Comparison of ENCODE assay signal across 22 cellular contexts in the genomic region with DNA sequence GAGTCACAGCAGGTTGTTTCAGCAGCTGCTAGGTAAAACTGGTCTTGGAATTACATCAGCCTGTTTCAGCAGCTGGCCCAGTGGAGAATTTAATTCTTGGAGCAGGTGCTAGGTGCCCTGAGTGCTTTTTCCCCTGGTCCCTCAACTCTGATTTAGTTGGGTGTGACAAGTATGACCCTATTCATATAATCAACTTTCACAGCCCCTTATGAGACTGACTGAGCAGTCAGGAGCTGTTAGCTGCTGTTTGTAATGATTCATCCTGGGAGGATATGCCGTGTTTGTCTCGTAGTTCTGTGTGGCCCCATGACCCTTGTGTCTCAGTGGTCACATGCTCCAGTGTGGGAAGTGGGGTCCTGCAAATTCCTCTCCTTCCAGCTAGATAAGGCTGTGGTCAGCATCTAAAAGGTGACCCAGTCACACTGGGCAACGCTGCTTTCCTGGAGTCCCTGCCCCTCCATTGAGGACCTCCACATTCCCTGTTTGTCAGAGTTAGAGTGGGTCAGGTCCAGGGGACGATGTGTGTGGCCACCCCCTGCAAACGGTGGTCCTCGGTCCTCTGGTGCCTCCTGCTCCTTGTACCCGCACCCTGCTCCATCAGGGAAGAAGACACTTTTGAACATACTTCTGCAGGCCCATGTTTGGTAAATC. TPM values are rescaled to one million over a fixed set of nuclear protein-coding genes. Genes with fewer than 3 reads are reported as not detected.
DNase-seq lines count a peak whose midpoint lies in the region; ATAC-seq, FAIRE-seq and TF ChIP-seq lines count a peak whose summit lies in the region.
"Had no signal": no experiment of that assay in that cellular context is flagged by ENCODE, and none has a peak within 500 bp of the region (broad histone marks: within the 10 kb centered on the region; RNA-seq: fewer than 3 reads in every experiment).

No MANE protein-coding gene starts in this region.

- H4K8ac ChIP-seq in H1 (ENCODE audit: extremely low read depth, insufficient read depth, low read length) = no peak overlapping the region

- H4K91ac ChIP-seq in H1 (replicated peaks; ENCODE audit: insufficient read length, low read length) = no peak overlapping the region

- no peaks in the 10 kb centered on the region for H3K79me2 ChIP-seq in PC-3 (ENCODE audit: low read length)
- H3K79me2 ChIP-seq in H1 (ENCODE audit: control insufficient read depth in 1 of 2, insufficient read depth in 2 of 2, low read length in 2 of 2) = no peaks in the 10 kb centered on the region
- no peaks in the 10 kb centered on the region for H3K79me2 ChIP-seq in osteoblast (ENCODE audit: insufficient read depth, low read length)

- H3K23ac ChIP-seq in H1 (ENCODE audit: insufficient read length) = no peak overlapping the region

- ATAC-seq in PC-3 = peak; percentile 34; the same call in 1 of the 2 replicates
- ATAC-seq in left cardiac atrium = no peak
- ATAC-seq in GM19397 (IDR thresholded peaks at IDR 0.05; ENCODE audit: unreplicated experiment) = no peak
- ATAC-seq in HG03108 (IDR thresholded peaks at IDR 0.05; ENCODE audit: unreplicated experiment) = no peak
- ATAC-seq: A549 had no signal

- intact Hi-C loops in PC-3 (cut with micrococcal nuclease) = no loop called here
- intact Hi-C loops in left cardiac atrium (cut with DNase I) = loop anchor here (5.0 to 10.0 kb wide), 2 partner anchors 295 to 302 kb away; no protein-coding TSS in a partner anchor

- H2BK20ac ChIP-seq in H1 (ENCODE audit: low read length) = no peak overlapping the region

- FAIRE-seq in H1 (lab: Jason Lieb, UNC) = no peak
- FAIRE-seq: A549 had no signal

- H2BK12ac ChIP-seq in H1 (ENCODE audit: low read depth, low read length) = no peak overlapping the region

- H3K36me3 ChIP-seq in PC-3 (ENCODE audit: low read depth, low read length) (no peaks in the 10 kb centered on the region), H1 (ENCODE audit: control insufficient read depth in 2 of 4, insufficient read depth in 4 of 4, low read length in 3 of 4) (no peaks in the 10 kb centered on the region), osteoblast (ENCODE audit: insufficient read depth, low read length) (no peaks in the 10 kb centered on the region)
- H3K36me3 ChIP-seq: adrenal gland, BLaER1, neural progenitor cell, tibial artery had no signal

- no peaks in the 10 kb centered on the region for H3K79me1 ChIP-seq in H1 (ENCODE audit: low read depth, low read length)

- H3K4me3 ChIP-seq in PC-3 (ENCODE audit: low read length) = no peak overlapping the region
- H3K4me3 ChIP-seq in H1 (ENCODE audit: extremely low read depth in 1 of 4, insufficient read depth in 2 of 4, low read depth in 3 of 4, low read length in 4 of 4) = no peak overlapping the region
- no peak overlapping the region for H3K4me3 ChIP-seq in osteoblast (ENCODE audit: insufficient read depth, low read length)
- H3K4me3 ChIP-seq: A549, adrenal gland, BLaER1, neural progenitor cell, tibial artery had no signal

- no peak overlapping the region for H3K56ac ChIP-seq in H1 (replicated peaks; ENCODE audit: insufficient read length, low read depth, low read length)

- H2BK15ac ChIP-seq in H1 (ENCODE audit: low read length) = peak overlapping the region; percentile 92

- 91% methylated on average over 7 of the region's 7 CpGs; no CpG with 5 or more reads in 1 of the 2 experiments for WGBS in H1 (ENCODE audit: extremely low coverage in 1 of 2, insufficient coverage in 1 of 2, insufficient read length in 1 of 2, insufficient replicate concordance in 2 of 2, low coverage in 1 of 2, low lambda C conversion rate in 2 of 2, missing lambda C conversion rate in 1 of 2), 2 experiments

- DNase-seq in NCI-H1417 (lab: John Stamatoyannopoulos, UW) (peak in 2 of 3 experiments; percentile 2 to 3), NCI-H1417 treated with DMSO at 0.1 percent for 48 hours (lab: John Stamatoyannopoulos, UW) (no peak), PC-3 (peak; percentile 55), H1 (ENCODE audit: low read depth in 1 of 2, low spot score in 2 of 2) (no peak), osteoblast (ENCODE audit: insufficient read length, low spot score, missing footprints) (peak; percentile 87), left cardiac atrium (no peak)
- DNase-seq: activated effector memory CD4-positive, alpha-beta T cell treated with Interleukin-2 at 50 U/mL for 16 hours; adrenal gland; DMS153; hypothalamus; NCI-H2171; retina; stimulated activated naive CD4-positive, alpha-beta T cell; tibial artery had no signal

- POLR2A ChIA-PET in PC-3 (lab: Charles Lee; ENCODE audit: unreplicated experiment) = no interaction called here
- POLR2A ChIA-PET in H1 (lab: Charles Lee; ENCODE audit: partially characterized antibody) = no interaction called here

- H3K14ac ChIP-seq in H1 (ENCODE audit: insufficient read length) = no peak overlapping the region

- BruUV-seq in PC-3 (replicated peaks; lab: Mats Ljungman, UMichigan) = no TSS peak

- H2BK120ac ChIP-seq in H1 (replicated peaks; ENCODE audit: low read depth, low read length) = no peak overlapping the region

- H3K9ac ChIP-seq in PC-3 (ENCODE audit: low read length) (no peak overlapping the region), H1 (replicated peaks in 1 of 4; ENCODE audit: extremely low read depth in 1 of 4, low read depth in 3 of 4, low read length in 3 of 4) (no peak overlapping the region)
- H3K9ac ChIP-seq: BLaER1, neural progenitor cell had no signal

- H3K27me3 ChIP-seq in PC-3 (ENCODE audit: low read length) = no peaks in the 10 kb centered on the region
- H3K27me3 ChIP-seq in H1 (replicated peaks in 1 of 4; ENCODE audit: control insufficient read depth in 3 of 4, extremely low read depth in 1 of 4, insufficient read depth in 3 of 4, low read length in 3 of 4) = no peaks in the 10 kb centered on the region
- no peaks in the 10 kb centered on the region for H3K27me3 ChIP-seq in osteoblast (ENCODE audit: insufficient read depth, low read length)
- H3K27me3 ChIP-seq: adrenal gland, BLaER1, neural progenitor cell had no signal

- H3F3A ChIP-seq in PC-3 (ENCODE audit: low read length, unreplicated experiment) = no peaks in the 10 kb centered on the region

- no peaks in the 10 kb centered on the region for H3K9me2 ChIP-seq in PC-3 (replicated peaks; ENCODE audit: low read length)

- H2AFZ ChIP-seq in PC-3 (ENCODE audit: low read length) (no peak overlapping the region), H1 (ENCODE audit: low read length) (no peak overlapping the region), osteoblast (ENCODE audit: low read length) (no peak overlapping the region)
- H2AFZ ChIP-seq: neural progenitor cell had no signal

- CTCF ChIA-PET in PC-3 (lab: Charles Lee) = no interaction called here
- CTCF ChIA-PET in H1 (lab: Charles Lee; ENCODE audit: partially characterized antibody) = interaction anchor here (0.9 to 4.4 kb wide), 11 partner anchors 10 to 208 kb away, joined by 3 to 22 read pairs (median 4); no protein-coding TSS in a partner anchor

- H4K20me1 ChIP-seq in PC-3 (ENCODE audit: low read length) (no peaks in the 10 kb centered on the region), H1 (replicated peaks in 1 of 2; ENCODE audit: control insufficient read depth in 1 of 2, insufficient read depth in 2 of 2, low read length in 2 of 2) (no peaks in the 10 kb centered on the region), osteoblast (ENCODE audit: insufficient read depth, low read length) (peaks cover 3% of the 10 kb centered on the region)
- H4K20me1 ChIP-seq: BLaER1 had no signal

- no peak overlapping the region for H4K5ac ChIP-seq in H1 (ENCODE audit: insufficient read length, low read depth, low read length)

- H2BK5ac ChIP-seq in H1 (ENCODE audit: low read depth, low read length) = 0 out of 2 replicates have a peak overlapping the region, but pooled peaks have one; percentile 19

- TF ChIP-seq POLR2A in H1 (IDR thresholded peaks at IDR 0.05; ENCODE audit: control extremely low read depth in 1 of 2, low read depth in 2 of 2, low read length in 2 of 2) = no peak

- no peak overlapping the region for H3K4me2 ChIP-seq in PC-3 (ENCODE audit: low read length)
- no peak overlapping the region for H3K4me2 ChIP-seq in H1 (ENCODE audit: insufficient read depth in 1 of 2, low read depth in 2 of 2, low read length in 2 of 2)
- H3K4me2 ChIP-seq in osteoblast (ENCODE audit: insufficient read depth, low read length) = no peak overlapping the region
- H3K4me2 ChIP-seq: A549, BLaER1, neural progenitor cell had no signal

- no peaks in the 10 kb centered on the region for H3K23me2 ChIP-seq in H1 (ENCODE audit: low read depth, low read length)

- H3K18ac ChIP-seq in H1 (ENCODE audit: extremely low read depth, low read length) = no peak overlapping the region

- no peak overlapping the region for H3K4ac ChIP-seq in H1 (replicated peaks; ENCODE audit: insufficient read length, low read depth, low read length)

- H3K9me3 ChIP-seq in PC-3 (ENCODE audit: low read length) = no peaks in the 10 kb centered on the region
- no peaks in the 10 kb centered on the region for H3K9me3 ChIP-seq in H1 (ENCODE audit: insufficient read depth in 2 of 2, low read depth in 1 of 2, low read length in 1 of 2)
- H3K9me3 ChIP-seq in osteoblast (ENCODE audit: low read depth, low read length) = no peaks in the 10 kb centered on the region
- H3K9me3 ChIP-seq: A549, adrenal gland, BLaER1, tibial artery had no signal

- TF ChIP-seq CTCF in PC-3 (conservative IDR thresholded peaks at IDR 0.05; ENCODE audit: low read depth, low read length) = no peak
- no peak for TF ChIP-seq CTCF in H1 (IDR thresholded peaks at IDR 0.05; ENCODE audit: control extremely low read depth in 1 of 3, insufficient read depth in 1 of 3, low read depth in 1 of 3, low read length in 3 of 3)
- TF ChIP-seq CTCF in osteoblast (IDR thresholded peaks at IDR 0.05; ENCODE audit: extremely low read depth, low read depth, low read length) = no peak

- TF ChIP-seq EP300 in H1 (IDR thresholded peaks at IDR 0.05; ENCODE audit: borderline replicate concordance in 1 of 2, low read depth in 2 of 2, low read length in 2 of 2) = no peak

- H3K27ac ChIP-seq in PC-3 (ENCODE audit: low read length) = no peak overlapping the region
- H3K27ac ChIP-seq in H1 (ENCODE audit: low read depth, low read length) = no peak overlapping the region
- H3K27ac ChIP-seq in osteoblast (ENCODE audit: low read depth, low read length) = no peak overlapping the region
- H3K27ac ChIP-seq: A549, adrenal gland, BLaER1, neural progenitor cell, tibial artery had no signal

- no peak overlapping the region for H2AK5ac ChIP-seq in H1 (ENCODE audit: low read depth, low read length)

- H3K4me1 ChIP-seq in PC-3 (ENCODE audit: insufficient read depth, low read length) = peaks cover 8% of the 10 kb centered on the region
- H3K4me1 ChIP-seq in H1 (replicated peaks in 1 of 4; ENCODE audit: control insufficient read depth in 3 of 4, insufficient read depth in 4 of 4, low read length in 3 of 4) = peaks cover 0 to 18% (median 13%) of the 10 kb centered on the region in 4 experiments; a peak in 6 of 7 replicates
- H3K4me1 ChIP-seq in osteoblast (ENCODE audit: insufficient read depth, low read length) = peaks cover 22% of the 10 kb centered on the region
- H3K4me1 ChIP-seq: adrenal gland, neural progenitor cell had no signal

- no peak for TF ChIP-seq RAD21 in H1 (IDR thresholded peaks at IDR 0.05 in 1 of 2, conservative IDR thresholded peaks at IDR 0.05 in 1 of 2; ENCODE audit: low read depth in 2 of 2, low read length in 2 of 2)

RNA-seq across cellular contexts. Expression of a gene that starts 28.3 kb away (rescaled TPM):
- total RNA-seq in PC-3 (2014; rRNA removed) = not detected in 2 replicates
- not detected in 2 replicates for total RNA-seq in H1 (2021; fragmentation: NEBNext Ultra II Directional; extraction: Animal tissue kit (Norgen Biotek cat#: 25700))
- polyA plus RNA-seq in H1 (2011; rRNA removed) = not detected in 2 replicates
- not detected for polyA plus RNA-seq in H1 (2011; cell fraction: cytosol; rRNA removed)
- not detected for polyA plus RNA-seq in H1 (2011; cell fraction: nucleus; rRNA removed)
- polyA plus RNA-seq in H1 (2012, experiment 1 of 2) = not detected in 4 replicates
- polyA plus RNA-seq in H1 (2012, experiment 2 of 2) = not detected
- polyA plus RNA-seq in H1 (2013, experiment 1 of 2) = not detected
- polyA plus RNA-seq in H1 (2013, experiment 2 of 2) = not detected
- not detected in 2 replicates for polyA minus RNA-seq in H1 (2011; rRNA and poly(A)+ RNA removed)
- polyA minus RNA-seq in H1 (2011; cell fraction: cytosol; rRNA and poly(A)+ RNA removed) = not detected
- polyA minus RNA-seq in H1 (2011; cell fraction: nucleus; rRNA and poly(A)+ RNA removed) = not detected
- not detected in 2 replicates for total RNA-seq in osteoblast
- not detected for total RNA-seq in left cardiac atrium
- total RNA-seq: adrenal gland, cerebellum, mesothelial cell of epicardium had no signal
- polyA plus RNA-seq: A549, IgD-negative memory B cell had no signal

RNA-seq across cellular contexts. Expression of a gene that starts 58.9 kb away (rescaled TPM):
- total RNA-seq in PC-3 (2014; rRNA removed) = 77.6 and 101 TPM in 2 replicates
- total RNA-seq in H1 (2021; fragmentation: NEBNext Ultra II Directional; extraction: Animal tissue kit (Norgen Biotek cat#: 25700)) = 51.6 and 52.8 TPM in 2 replicates
- 15.9 and 20.5 TPM in 2 replicates for polyA plus RNA-seq in H1 (2011; rRNA removed)
- 23.1 TPM for polyA plus RNA-seq in H1 (2011; cell fraction: cytosol; rRNA removed)
- polyA plus RNA-seq in H1 (2011; cell fraction: nucleus; rRNA removed) = 16.8 TPM
- polyA plus RNA-seq in H1 (2012, experiment 1 of 2) = 23.7 to 30.6 TPM (median 24.4 TPM) in 4 replicates
- polyA plus RNA-seq in H1 (2012, experiment 2 of 2) = 7.2 TPM
- 24.3 TPM for polyA plus RNA-seq in H1 (2013, experiment 1 of 2)
- polyA plus RNA-seq in H1 (2013, experiment 2 of 2) = 27.1 TPM
- polyA minus RNA-seq in H1 (2011; rRNA and poly(A)+ RNA removed) = 58.8 and 63.0 TPM in 2 replicates
- polyA minus RNA-seq in H1 (2011; cell fraction: cytosol; rRNA and poly(A)+ RNA removed) = 28.0 TPM
- polyA minus RNA-seq in H1 (2011; cell fraction: nucleus; rRNA and poly(A)+ RNA removed) = 28.5 TPM
- 46.6 and 47.4 TPM in 2 replicates for total RNA-seq in osteoblast
- 10 to 100 TPM; 18.5 to 19.3 TPM for total RNA-seq in left cardiac atrium

Comparison
In these comparisons a context has a peak if more than half of its experiments do, and no peak if none do; other contexts are left out.
1. DNase-seq: peak in NCI-H1417 (2 of 3), PC-3 (single experiment) and osteoblast (single experiment); none in NCI-H1417 treated with DMSO at 0.1 percent for 48 hours (single experiment), H1 (0 of 2) and left cardiac atrium (single experiment).